21 cellular contexts compared by ENCODE assay signal in the genomic region with DNA sequence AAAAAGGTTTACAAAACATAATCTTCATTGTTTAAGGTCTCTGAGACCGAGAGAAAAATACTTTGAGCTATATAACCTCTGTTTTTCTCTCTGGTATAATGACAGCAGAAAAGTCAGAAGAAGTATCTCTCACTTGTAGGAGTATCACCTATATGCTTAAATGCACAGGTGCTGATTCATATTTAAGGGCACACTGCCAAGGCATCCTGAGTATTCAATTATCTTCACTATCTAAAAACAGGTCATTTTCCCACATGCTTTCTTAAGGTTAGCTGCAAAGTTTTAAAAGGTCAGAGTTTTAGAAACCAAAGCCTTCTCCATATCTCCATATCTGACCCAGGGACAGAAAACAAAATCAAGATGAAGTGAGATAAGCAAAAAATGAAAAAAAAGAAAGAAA.
DNase-seq lines count a peak whose midpoint lies in the region; ATAC-seq, FAIRE-seq and TF ChIP-seq lines count a peak whose summit lies in the region.
"Had no signal": no experiment of that assay in that cellular context is flagged by ENCODE, and none has a peak within 500 bp of the region (broad histone marks: within the 10 kb centered on the region; RNA-seq: fewer than 3 reads in every experiment).

No MANE protein-coding gene starts in this region.

- no peak overlapping the region for H2AFZ ChIP-seq in astrocyte (ENCODE audit: low read depth, low read length)

- H3K4me3 ChIP-seq in astrocyte (ENCODE audit: insufficient read depth, low read depth, low read length) (no peak overlapping the region), psoas muscle (no peak overlapping the region)
- H3K4me3 ChIP-seq: prostate gland, upper lobe of right lung had no signal

- H3K36me3 Mint-ChIP-seq in T-helper 2 cell treated with Interferon-gamma antibody and Interleukin-4, amounts not matched to agents 5 μg/mL and 100 μg/mL, for 36 hours (ENCODE audit: low read depth): peaks cover 27% of the 10 kb centered on the region
- peaks cover 9% of the 10 kb centered on the region for H3K36me3 Mint-ChIP-seq in astrocyte (ENCODE audit: low read depth, unreplicated experiment)
- H3K36me3 Mint-ChIP-seq: natural killer cell had no signal

- no peaks in the 10 kb centered on the region for H3K9me3 ChIP-seq in astrocyte (ENCODE audit: insufficient read depth, low read depth, low read length)
- H3K9me3 ChIP-seq in psoas muscle: no peaks in the 10 kb centered on the region
- H3K9me3 ChIP-seq: prostate gland, upper lobe of right lung had no signal

- H3K27me3 ChIP-seq in astrocyte (ENCODE audit: insufficient read depth, low read length): no peaks in the 10 kb centered on the region
- H3K27me3 ChIP-seq in psoas muscle (ENCODE audit: insufficient read depth in 3 of 3, low read length in 2 of 3): no peaks in the 10 kb centered on the region
- H3K27me3 ChIP-seq: upper lobe of right lung had no signal

- no peak for FAIRE-seq in astrocyte (lab: Jason Lieb, UNC)
- FAIRE-seq: keratinocyte had no signal

- TF ChIP-seq CTCF in astrocyte (IDR thresholded peaks at IDR 0.05; ENCODE audit: insufficient read depth, low read depth, low read length): no peak
- no peak for TF ChIP-seq CTCF in psoas muscle (IDR thresholded peaks at IDR 0.05)

- WGBS in psoas muscle, 3 donors: 0% methylated on average over 1 of the region's 1 CpG

- H3K9ac ChIP-seq in astrocyte (ENCODE audit: low read length): no peak overlapping the region

- DNase-seq in T-helper 2 cell treated with Interferon-gamma antibody and Interleukin-4, amounts not matched to agents 5 μg/mL and 100 μg/mL, for 36 hours (ENCODE audit: low spot score): no peak
- no peak for DNase-seq in T-helper 2 cell
- DNase-seq in LoVo (ENCODE audit: low spot score): peak; percentile 49
- DNase-seq in astrocyte (ENCODE audit: low read depth): no peak
- no peak for DNase-seq in psoas muscle
- no peak for DNase-seq in NCI-H748 treated with DMSO at 0.1 percent for 48 hours (lab: John Stamatoyannopoulos, UW)
- DNase-seq: activated CD8-positive, alpha-beta T cell treated with anti-CD3 and anti-CD28 coated beads, Interleukin-2, amount 10 ng/mL, durations not matched to agents 7 days and 5 days; CD4-positive, alpha-beta T cell; central memory CD4-positive, alpha-beta T cell; effector memory CD8-positive, alpha-beta T cell; natural killer cell; NCI-H2029; NCI-H526 treated with DMSO at 0.1 percent for 48 hours; stimulated activated naive B cell treated with anti-CD40 and anti-IgM and Interleukin-4, amounts not matched to agents 10 μg/mL and 1 μg/mL and 100 μg/mL, for 72 hours; upper lobe of right lung had no signal

- no peaks in the 10 kb centered on the region for H3K79me2 ChIP-seq in astrocyte (ENCODE audit: insufficient read depth, low read length)

- peak overlapping the region; percentile 69 for H3K27ac Mint-ChIP-seq in T-helper 2 cell treated with Interferon-gamma antibody and Interleukin-4, amounts not matched to agents 5 μg/mL and 100 μg/mL, for 36 hours
- H3K27ac Mint-ChIP-seq in astrocyte (ENCODE audit: unreplicated experiment): peak overlapping the region; percentile 5
- H3K27ac Mint-ChIP-seq: activated CD8-positive, alpha-beta T cell treated with anti-CD3 and anti-CD28 coated beads, Interleukin-2, amount 10 ng/mL, durations not matched to agents 7 days and 5 days; activated T-helper 17 cell treated with anti-CD3 and anti-CD28 coated beads, Interleukin-2, amount 50 U/mL, for 72 hours; CD4-positive, alpha-beta T cell; effector memory CD8-positive, alpha-beta T cell; memory B cell; natural killer cell; stimulated activated naive B cell treated with anti-CD40 and anti-IgM and Interleukin-4, amounts not matched to agents 10 μg/mL and 1 μg/mL and 100 μg/mL, for 72 hours had no signal

- no peak overlapping the region for H3K4me2 ChIP-seq in astrocyte (ENCODE audit: low read length)

- intact Hi-C loops in psoas muscle (cut with DNase I): no loop called here

- peaks cover 16% of the 10 kb centered on the region for H3K4me1 Mint-ChIP-seq in T-helper 2 cell treated with Interferon-gamma antibody and Interleukin-4, amounts not matched to agents 5 μg/mL and 100 μg/mL, for 36 hours (ENCODE audit: low read depth)
- peaks cover 19% of the 10 kb centered on the region for H3K4me1 Mint-ChIP-seq in astrocyte (ENCODE audit: low read depth, unreplicated experiment)
- H3K4me1 Mint-ChIP-seq: activated T-helper 17 cell treated with anti-CD3 and anti-CD28 coated beads, Interleukin-2, amount 50 U/mL, for 72 hours; memory B cell; natural killer cell had no signal

- H3K27ac ChIP-seq in astrocyte (ENCODE audit: low read depth, low read length) (no peak overlapping the region), psoas muscle (peak overlapping the region; percentile 19)
- H3K27ac ChIP-seq: upper lobe of right lung had no signal

- H4K20me1 ChIP-seq in astrocyte (ENCODE audit: insufficient read depth, low read length): peaks cover 22% of the 10 kb centered on the region

- H3K36me3 ChIP-seq in astrocyte (ENCODE audit: insufficient read depth, low read length): peaks cover 16% of the 10 kb centered on the region
- H3K36me3 ChIP-seq in psoas muscle (ENCODE audit: insufficient read depth in 1 of 2, low read depth in 1 of 2): peaks cover 4 to 51% of the 10 kb centered on the region in 2 donors
- H3K36me3 ChIP-seq: prostate gland had no signal

- no peaks in the 10 kb centered on the region for H3K9me3 Mint-ChIP-seq in T-helper 2 cell treated with Interferon-gamma antibody and Interleukin-4, amounts not matched to agents 5 μg/mL and 100 μg/mL, for 36 hours
- H3K9me3 Mint-ChIP-seq in astrocyte (ENCODE audit: unreplicated experiment): no peaks in the 10 kb centered on the region
- H3K9me3 Mint-ChIP-seq: activated T-helper 17 cell treated with anti-CD3 and anti-CD28 coated beads, Interleukin-2, amount 50 U/mL, for 72 hours; CD4-positive, alpha-beta T cell; effector memory CD8-positive, alpha-beta T cell; memory B cell; natural killer cell; stimulated activated naive B cell treated with anti-CD40 and anti-IgM and Interleukin-4, amounts not matched to agents 10 μg/mL and 1 μg/mL and 100 μg/mL, for 72 hours had no signal

- no peak overlapping the region for H3K4me3 Mint-ChIP-seq in T-helper 2 cell treated with Interferon-gamma antibody and Interleukin-4, amounts not matched to agents 5 μg/mL and 100 μg/mL, for 36 hours
- no peak overlapping the region for H3K4me3 Mint-ChIP-seq in astrocyte (ENCODE audit: unreplicated experiment)
- H3K4me3 Mint-ChIP-seq: activated CD8-positive, alpha-beta T cell treated with anti-CD3 and anti-CD28 coated beads, Interleukin-2, amount 10 ng/mL, durations not matched to agents 7 days and 5 days; activated T-helper 17 cell treated with anti-CD3 and anti-CD28 coated beads, Interleukin-2, amount 50 U/mL, for 72 hours; CD4-positive, alpha-beta T cell; effector memory CD8-positive, alpha-beta T cell; memory B cell; natural killer cell; stimulated activated naive B cell treated with anti-CD40 and anti-IgM and Interleukin-4, amounts not matched to agents 10 μg/mL and 1 μg/mL and 100 μg/mL, for 72 hours had no signal

- H3K27me3 Mint-ChIP-seq in T-helper 2 cell treated with Interferon-gamma antibody and Interleukin-4, amounts not matched to agents 5 μg/mL and 100 μg/mL, for 36 hours (ENCODE audit: low read depth): no peaks in the 10 kb centered on the region
- H3K27me3 Mint-ChIP-seq in astrocyte (ENCODE audit: low read depth, unreplicated experiment): no peaks in the 10 kb centered on the region
- H3K27me3 Mint-ChIP-seq: activated T-helper 17 cell treated with anti-CD3 and anti-CD28 coated beads, Interleukin-2, amount 50 U/mL, for 72 hours; CD4-positive, alpha-beta T cell; effector memory CD8-positive, alpha-beta T cell; memory B cell; stimulated activated naive B cell treated with anti-CD40 and anti-IgM and Interleukin-4, amounts not matched to agents 10 μg/mL and 1 μg/mL and 100 μg/mL, for 72 hours had no signal

- ATAC-seq in psoas muscle (no peak), HG03097 (IDR thresholded peaks at IDR 0.05; ENCODE audit: low FRiP score, unreplicated experiment) (no peak), HG02571 (IDR thresholded peaks at IDR 0.05; ENCODE audit: unreplicated experiment) (no peak)
- ATAC-seq: activated CD8-positive, alpha-beta T cell treated with anti-CD3 and anti-CD28 coated beads, Interleukin-2, amount 10 ng/mL, durations not matched to agents 7 days and 5 days; activated T-helper 17 cell treated with anti-CD3 and anti-CD28 coated beads, Interleukin-2, amount 50 U/mL, for 72 hours; effector memory CD8-positive, alpha-beta T cell; natural killer cell; stimulated activated naive B cell treated with anti-CD40 and anti-IgM and Interleukin-4, amounts not matched to agents 10 μg/mL and 1 μg/mL and 100 μg/mL, for 72 hours; upper lobe of right lung had no signal

- H3K4me1 ChIP-seq in astrocyte (ENCODE audit: insufficient read depth, low read length) (peaks cover 3% of the 10 kb centered on the region), psoas muscle (no peaks in the 10 kb centered on the region)
